ENCODE assay signal across 9 cellular contexts in the genomic region with DNA sequence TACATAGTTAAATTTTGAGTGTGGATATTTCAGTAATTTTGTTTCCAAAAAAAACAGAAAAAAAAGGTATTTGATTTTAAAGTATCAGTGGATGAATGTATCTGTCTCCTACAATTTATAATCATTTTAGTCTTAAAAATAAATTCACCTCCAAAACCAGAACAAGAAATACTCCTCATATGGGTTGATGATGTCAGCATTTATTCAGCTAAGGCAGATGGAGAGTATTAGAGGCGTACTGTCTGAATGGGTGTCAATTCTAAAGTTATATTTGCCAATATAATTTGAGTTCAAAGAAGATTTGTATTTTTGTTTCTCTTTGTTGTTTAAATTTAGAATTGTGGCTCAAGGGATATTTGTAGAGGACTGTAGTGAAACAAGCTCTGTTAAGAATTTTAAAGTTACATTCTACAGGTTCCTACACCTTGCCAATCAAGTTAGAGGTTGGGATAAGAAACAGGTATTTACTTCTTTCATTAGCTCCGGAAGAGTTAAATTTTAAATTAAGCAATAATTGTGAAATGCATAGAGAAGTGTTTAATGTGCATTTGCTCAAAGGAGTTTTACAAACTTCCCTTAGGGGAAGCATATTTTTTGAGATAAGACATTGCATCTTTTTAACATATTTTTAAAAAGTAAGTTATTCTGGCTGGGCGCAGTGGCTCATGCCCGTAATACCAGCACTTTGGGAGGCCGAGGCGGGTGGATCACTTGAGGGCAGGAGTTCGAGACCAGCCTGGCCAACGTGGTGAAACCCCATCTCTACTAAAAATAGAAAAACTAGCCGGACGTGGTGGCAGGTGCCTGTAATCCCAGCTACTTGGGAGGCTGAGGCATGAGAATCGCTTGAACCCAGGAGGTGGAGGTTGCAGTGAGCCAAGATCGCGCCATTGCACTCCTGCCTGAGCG. TPM values are rescaled to one million over a fixed set of nuclear protein-coding genes. Genes with fewer than 3 reads are reported as not detected.
DNase-seq lines count a peak whose midpoint lies in the region; ATAC-seq and TF ChIP-seq lines count a peak whose summit lies in the region.
"Had no signal": no experiment of that assay in that cellular context is flagged by ENCODE, and none has a peak within 500 bp of the region (broad histone marks: within the 10 kb centered on the region; RNA-seq: fewer than 3 reads in every experiment).

No MANE protein-coding gene starts in this region.

- no peaks in the 10 kb centered on the region for H3F3A ChIP-seq in GM23248 (ENCODE audit: insufficient read depth)

- DNase-seq in GM23248 (no peak), SKM-1 (lab: John Stamatoyannopoulos, UW; ENCODE audit: unreplicated experiment) (peak; percentile 54), fibroblast of mammary gland (ENCODE audit: low read depth) (no peak), retinal pigment epithelial cell (ENCODE audit: low read depth) (no peak), anterior cingulate cortex (lab: John Stamatoyannopoulos, UW) (no peak)

- no peaks in the 10 kb centered on the region for H3K27me3 ChIP-seq in GM23248 (replicated peaks; ENCODE audit: insufficient read depth)

- H3K4me3 ChIP-seq in GM23248, result peak overlapping the region; percentile 98
- H3K4me3 ChIP-seq in fibroblast of mammary gland (ENCODE audit: control insufficient read depth, low read depth, low read length), result peak overlapping the region; percentile 90
- peak overlapping the region; percentile 87 for H3K4me3 ChIP-seq in retinal pigment epithelial cell (ENCODE audit: low read length)

- ATAC-seq in HG03571 (IDR thresholded peaks at IDR 0.05; ENCODE audit: unreplicated experiment) (no peak), GM19467 (IDR thresholded peaks at IDR 0.05; ENCODE audit: unreplicated experiment) (no peak), GM18867 (IDR thresholded peaks at IDR 0.05; ENCODE audit: unreplicated experiment) (no peak)
- ATAC-seq: Panc1 had no signal

- 0 out of 2 replicates have a peak, but pooled peaks cover 4% of the 10 kb centered on the region for H3K4me1 ChIP-seq in GM23248 (ENCODE audit: insufficient read depth)

- peak overlapping the region; percentile 100 for H2AFZ ChIP-seq in GM23248

- H4K20me1 ChIP-seq in GM23248 (ENCODE audit: insufficient read depth), result no peaks in the 10 kb centered on the region

- no peaks in the 10 kb centered on the region for H3K9me2 ChIP-seq in GM23248 (ENCODE audit: insufficient read depth)

- no peaks in the 10 kb centered on the region for H3K79me2 ChIP-seq in GM23248 (ENCODE audit: insufficient read depth)

- in situ Hi-C loops in GM23248 (cut with MboI), result no loop called here

- H3K9ac ChIP-seq in GM23248, result peak overlapping the region; percentile 81; the same call in 1 of the 2 replicates

- no peak for TF ChIP-seq CTCF in fibroblast of mammary gland (conservative IDR thresholded peaks at IDR 0.05; ENCODE audit: control insufficient read depth, insufficient read depth, low read depth, low read length)
- no peak for TF ChIP-seq CTCF in retinal pigment epithelial cell (conservative IDR thresholded peaks at IDR 0.05; ENCODE audit: low read depth, low read length)

- peak overlapping the region; percentile 95 for H3K4me2 ChIP-seq in GM23248 (ENCODE audit: unreplicated experiment)

- H3K27ac ChIP-seq in GM23248, result no peak overlapping the region

- no peaks in the 10 kb centered on the region for H3K9me3 ChIP-seq in GM23248 (ENCODE audit: low read depth)

- no peaks in the 10 kb centered on the region for H3K36me3 ChIP-seq in GM23248 (ENCODE audit: low read depth)

- 79 to 80% methylated on average over 14 of the region's 14 CpGs for WGBS in GM23248 (ENCODE audit: low coverage in 1 of 2, low lambda C conversion rate in 2 of 2, missing lambda C conversion rate in 2 of 2), 2 experiments

RNA-seq across cellular contexts. Expression of a gene that starts 1.2 kb away (rescaled TPM):
- total RNA-seq in GM23248 (2014; rRNA removed; shearing (Covaris generic)), result 2.9 and 3.7 TPM in 2 replicates
- 1.5 and 1.6 TPM in 2 replicates for polyA plus RNA-seq in GM23248 (2016; fragmentation: Nextera tagmentation; extraction: Ambion mirVana)
